ENCODE assay signal across 9 cellular contexts in the genomic region with DNA sequence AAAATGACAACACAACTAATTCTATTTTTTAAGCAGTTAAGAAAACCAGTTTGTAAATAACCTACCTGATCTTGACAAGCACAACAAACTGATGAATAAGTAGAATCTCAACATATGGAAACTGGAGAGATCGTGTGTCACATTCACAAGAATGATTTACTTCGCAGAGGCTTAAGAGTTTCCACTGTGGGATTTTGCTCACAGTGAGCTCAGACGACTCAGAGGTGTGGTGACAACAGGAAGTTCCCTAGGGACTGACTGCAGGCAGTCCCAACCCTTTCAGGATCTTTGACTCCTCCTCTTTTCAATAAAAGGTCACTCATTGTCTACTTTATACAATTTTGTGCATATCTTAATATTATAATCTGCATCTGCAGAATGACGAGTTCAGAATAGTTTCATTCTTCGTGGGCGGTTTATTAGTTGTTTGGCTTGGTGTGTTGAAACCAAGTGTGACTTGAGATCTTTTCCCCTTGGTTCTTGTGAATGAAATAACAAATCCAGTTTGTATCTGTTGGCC. TPM values are rescaled to one million over a fixed set of nuclear protein-coding genes. Genes with fewer than 3 reads are reported as not detected.
A peak's percentile ranks its signal among the peaks of the same experiment; 100 is the strongest.
DNase-seq lines count a peak whose midpoint lies in the region; ATAC-seq, FAIRE-seq and TF ChIP-seq lines count a peak whose summit lies in the region.
"Had no signal": no experiment of that assay in that cellular context is flagged by ENCODE, and none has a peak within 500 bp of the region (broad histone marks: within the 10 kb centered on the region; RNA-seq: fewer than 3 reads in every experiment).

A gene (minus strand): TSS at position 231 of the 520 bp plus-strand sequence. CDS start 117 bp downstream, at position 114.

- H3K27me3 ChIP-seq in pancreas: no peaks in the 10 kb centered on the region

- H3K4me1 ChIP-seq in pancreas: peaks cover 0 to 11% (median 5%) of the 10 kb centered on the region in 3 donors

- peak within 1 kb of the TSS in 2 of 4 donors; percentile 4 to 15 for H3K4me3 ChIP-seq in pancreas

- peak within 1 kb of the TSS in 3 of 4 donors; percentile 13 to 55 (median 46) for H3K27ac ChIP-seq in pancreas
- H3K27ac ChIP-seq: C4-2B had no signal

- WGBS in pancreas, 2 donors: 44% methylated on average over 6 of the region's 6 CpGs

- H3K9me3 ChIP-seq in pancreas: no peaks in the 10 kb centered on the region

- DNase-seq in SIG-M5 treated with dmso at 0.1 percent for 504 hours (lab: John Stamatoyannopoulos, UW; ENCODE audit: unreplicated experiment) (peak; percentile 53), SIG-M5 (lab: John Stamatoyannopoulos, UW) (no peak), H4 (ENCODE audit: low spot score) (peak; percentile 58), M059J (ENCODE audit: low read depth) (peak; percentile 82), T47D (ENCODE audit: low read depth in 1 of 2, low spot score in 1 of 2) (peak; percentile 80 to 91), pancreas (no peak), pons (ENCODE audit: low spot score) (no peak), activated gamma-delta T cell treated with Interleukin-2 at 50 U/mL for 16 hours (no peak)

- ATAC-seq in pancreas: peak; percentile 43 to 76 (median 70)

- in situ Hi-C loops in T47D (cut with HindIII; ENCODE audit: low pct_unique_long_range_greater_than_20kb, low sequenced_read_pairs): no loop called here

- no peak for TF ChIP-seq CTCF in pancreas (IDR thresholded peaks at IDR 0.05)

- peak; percentile 47 for FAIRE-seq in pancreas (lab: Jason Lieb, UNC)

- intact Hi-C loops in pancreas (cut with DNase I): no loop called here

- no peaks in the 10 kb centered on the region for H3K36me3 ChIP-seq in pancreas

RNA-seq across cellular contexts. Expression of the gene that starts here (rescaled TPM):
- 1.0 and 1.5 TPM in 2 replicates for total RNA-seq in H4 (2014; rRNA removed; shearing (Covaris generic))
- 1.4 and 1.9 TPM in 2 replicates for total RNA-seq in M059J (2014; rRNA removed; shearing (Covaris generic))
- 10 to 100 TPM in 1 of 6 donors, 1 to 10 TPM in 5; 3.7 to 13.9 (median 5.9) TPM for total RNA-seq in pancreas
- 1 to 10 TPM; 4.0 to 4.6 TPM for polyA plus RNA-seq in pancreas

Comparison
In these comparisons a context has a peak if more than half of its experiments do, and no peak if none do; other contexts are left out.
1. DNase-seq: peak in SIG-M5 treated with dmso at 0.1 percent for 504 hours (single experiment), H4 (single experiment), M059J (single experiment) and T47D (2 of 2); none in SIG-M5 (single experiment), pancreas (0 of 6), pons (single experiment) and activated gamma-delta T cell treated with Interleukin-2 at 50 U/mL for 16 hours (single experiment).